ENCODE assay signal across 8 cellular contexts in genomic region chrX:11533211-11533651, GRCh38.
DNase-seq lines count a peak whose midpoint lies in the region; ATAC-seq, FAIRE-seq and TF ChIP-seq lines count a peak whose summit lies in the region.

No MANE protein-coding gene starts in this region.

- no peak overlapping the region for H3K27ac ChIP-seq in brain microvascular endothelial cell

- in situ Hi-C loops in brain microvascular endothelial cell (cut with HindIII; ENCODE audit: low pct_ligation_motif_present, low sequenced_read_pairs), result no loop called here

- ATAC-seq in GM21526 (IDR thresholded peaks at IDR 0.05; ENCODE audit: low FRiP score, unreplicated experiment), result peak; percentile 97
- ATAC-seq in GM19397 (IDR thresholded peaks at IDR 0.05; ENCODE audit: unreplicated experiment), result no peak

- H3K36me3 ChIP-seq in brain microvascular endothelial cell (replicated peaks), result no peaks in the 10 kb centered on the region

- H3K4me3 ChIP-seq in brain microvascular endothelial cell (ENCODE audit: low read depth, low read length), result no peak overlapping the region

- TF ChIP-seq CTCF in brain microvascular endothelial cell (IDR thresholded peaks at IDR 0.05; ENCODE audit: low read depth, low read length, missing control alignments), result peak; percentile 48

- DNase-seq in HT-29 (ENCODE audit: low spot score) (peak; percentile 68), NCI-H748 treated with DMSO at 0.1 percent for 48 hours (lab: John Stamatoyannopoulos, UW) (peak; percentile 78), brain microvascular endothelial cell (no peak), iris pigment epithelial cell (ENCODE audit: low read depth) (peak; percentile 81), stromal cell of bone marrow (ENCODE audit: low read depth) (peak; percentile 59)

- H3K27me3 ChIP-seq in brain microvascular endothelial cell (replicated peaks), result no peaks in the 10 kb centered on the region

- FAIRE-seq in G401.6 (lab: Jason Lieb, UNC), result peak; percentile 99
